17 cellular contexts compared by ENCODE assay signal in the genomic region with DNA sequence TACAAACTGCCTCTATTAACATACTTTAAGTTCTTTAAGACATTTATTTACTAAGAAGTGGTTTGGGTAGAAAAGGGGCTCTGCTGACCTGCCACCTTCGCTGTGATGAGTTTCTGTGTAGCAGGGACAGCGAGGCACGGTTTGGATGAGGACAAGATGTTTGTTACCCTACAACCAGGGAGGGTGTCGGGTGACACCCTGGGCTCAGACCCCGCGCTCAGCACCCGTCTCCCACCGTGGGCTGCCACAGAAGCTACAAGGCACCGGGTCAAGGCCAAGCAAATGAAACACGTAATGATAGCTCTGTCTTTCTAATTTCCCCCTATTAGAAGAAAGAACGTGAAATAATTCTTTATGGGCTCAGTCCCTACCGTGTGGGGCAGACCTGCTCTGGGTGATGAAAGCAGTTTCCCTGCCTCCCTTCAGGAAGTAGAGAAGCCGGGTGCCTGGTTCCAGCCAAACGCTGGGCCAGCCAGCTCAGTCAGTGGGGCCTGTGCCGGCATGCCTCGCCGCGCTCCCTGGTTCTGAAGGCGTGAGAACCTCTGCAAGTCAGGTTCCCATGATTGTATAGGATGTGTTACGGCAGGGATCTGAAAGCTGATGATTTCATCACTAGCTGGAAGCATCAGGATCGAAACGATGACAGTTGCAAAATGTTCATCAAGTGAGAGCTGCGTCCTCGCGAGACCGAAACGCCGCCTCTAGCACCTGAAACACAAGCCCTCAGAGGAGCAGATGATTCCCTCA. TPM values are rescaled to one million over a fixed set of nuclear protein-coding genes. Genes with fewer than 3 reads are reported as not detected.
DNase-seq lines count a peak whose midpoint lies in the region; ATAC-seq and TF ChIP-seq lines count a peak whose summit lies in the region.
"Had no signal": no experiment of that assay in that cellular context is flagged by ENCODE, and none has a peak within 500 bp of the region (broad histone marks: within the 10 kb centered on the region; RNA-seq: fewer than 3 reads in every experiment).

No MANE protein-coding gene starts in this region.

- peak overlapping the region; percentile 85 for H3K27ac Mint-ChIP-seq in MCF 10A (ENCODE audit: low read depth, unreplicated experiment)
- H3K27ac Mint-ChIP-seq in mesothelial cell of epicardium, result peak overlapping the region; percentile 88
- H3K27ac Mint-ChIP-seq: activated CD4-positive, alpha-beta memory T cell treated with anti-CD3 and anti-CD28 coated beads, Interleukin-2, amount 10 ng/mL, durations not matched to agents 7 days and 5 days had no signal

- H3K4me3 ChIP-seq in upper lobe of right lung, result no peak overlapping the region
- H3K4me3 ChIP-seq: PC-9, right lobe of liver had no signal

- TF ChIP-seq CTCF in MCF 10A (IDR thresholded peaks at IDR 0.05; ENCODE audit: unreplicated experiment), result no peak
- no peak for TF ChIP-seq CTCF in mesothelial cell of epicardium (IDR thresholded peaks at IDR 0.05; ENCODE audit: unreplicated experiment)
- TF ChIP-seq CTCF in upper lobe of right lung (IDR thresholded peaks at IDR 0.05), result no peak
- TF ChIP-seq CTCF in omental fat pad (IDR thresholded peaks at IDR 0.05), result no peak

- H3K27me3 ChIP-seq in upper lobe of right lung, result no peaks in the 10 kb centered on the region
- H3K27me3 ChIP-seq: right lobe of liver had no signal

- intact Hi-C loops in MCF 10A (cut with micrococcal nuclease) (no loop called here), upper lobe of right lung (cut with DNase I) (no loop called here)

- H3K4me1 Mint-ChIP-seq in MCF 10A (ENCODE audit: insufficient read depth, unreplicated experiment) (peaks cover 17% of the 10 kb centered on the region), mesothelial cell of epicardium (peaks cover 46% of the 10 kb centered on the region)
- H3K4me1 Mint-ChIP-seq: activated CD4-positive, alpha-beta memory T cell treated with anti-CD3 and anti-CD28 coated beads, Interleukin-2, amount 10 ng/mL, durations not matched to agents 7 days and 5 days had no signal

- CTCF ChIA-PET in MCF 10A (lab: Yijun Ruan, JAX), result interaction anchor here (0.6 to 4.2 kb wide), 8 partner anchors 11 to 485 kb away, joined by 3 to 28 read pairs (median 4); no protein-coding TSS in a partner anchor

- no peaks in the 10 kb centered on the region for H3K9me3 Mint-ChIP-seq in MCF 10A (ENCODE audit: unreplicated experiment)
- no peaks in the 10 kb centered on the region for H3K9me3 Mint-ChIP-seq in mesothelial cell of epicardium
- H3K9me3 Mint-ChIP-seq: activated CD4-positive, alpha-beta memory T cell treated with anti-CD3 and anti-CD28 coated beads, Interleukin-2, amount 10 ng/mL, durations not matched to agents 7 days and 5 days had no signal

- no peak overlapping the region for H3K27ac ChIP-seq in upper lobe of right lung
- H3K27ac ChIP-seq: 22Rv1, PC-9 had no signal

- H3K4me3 Mint-ChIP-seq in MCF 10A (ENCODE audit: unreplicated experiment) (peak overlapping the region; percentile 48), mesothelial cell of epicardium (peak overlapping the region; percentile 17)
- H3K4me3 Mint-ChIP-seq: activated CD4-positive, alpha-beta memory T cell treated with anti-CD3 and anti-CD28 coated beads, Interleukin-2, amount 10 ng/mL, durations not matched to agents 7 days and 5 days had no signal

- H3K4me1 ChIP-seq in upper lobe of right lung, result peaks cover 20% of the 10 kb centered on the region

- peaks cover 8% of the 10 kb centered on the region for H3K36me3 ChIP-seq in upper lobe of right lung
- H3K36me3 ChIP-seq: right lobe of liver had no signal

- TSS peak; percentile 84 for BruUV-seq in MCF 10A (replicated peaks; lab: Mats Ljungman, UMichigan)

- H3K27me3 Mint-ChIP-seq in MCF 10A (ENCODE audit: insufficient read depth, unreplicated experiment) (no peaks in the 10 kb centered on the region), mesothelial cell of epicardium (ENCODE audit: low read depth) (no peaks in the 10 kb centered on the region)
- H3K27me3 Mint-ChIP-seq: activated CD4-positive, alpha-beta memory T cell treated with anti-CD3 and anti-CD28 coated beads, Interleukin-2, amount 10 ng/mL, durations not matched to agents 7 days and 5 days had no signal

- POLR2A ChIA-PET in MCF 10A (lab: Yijun Ruan, JAX), result interaction anchor here (0.7 to 8.5 kb wide), 12 partner anchors 9 to 61 kb away, joined by 3 to 162 read pairs (median 4); no protein-coding TSS in a partner anchor

- H3K36me3 Mint-ChIP-seq in MCF 10A (ENCODE audit: insufficient read depth, unreplicated experiment) (peaks cover 20% of the 10 kb centered on the region), mesothelial cell of epicardium (peaks cover 5% of the 10 kb centered on the region)

- H3K9me3 ChIP-seq in upper lobe of right lung, result no peaks in the 10 kb centered on the region
- H3K9me3 ChIP-seq: right lobe of liver had no signal

- no peak for ATAC-seq in upper lobe of right lung
- ATAC-seq in omental fat pad (ENCODE audit: low FRiP score), result no peak

- DNase-seq in DMS 273 (lab: John Stamatoyannopoulos, UW; ENCODE audit: unreplicated experiment), result peak; percentile 22
- DNase-seq in DMS 273 treated with DMSO at 0.1 percent for 48 hours (lab: John Stamatoyannopoulos, UW), result no peak
- peak; percentile 98 for DNase-seq in MCF 10A (ENCODE audit: unreplicated experiment)
- peak in 1 of 2 experiments; percentile 48 for DNase-seq in mesothelial cell of epicardium (ENCODE audit: low spot score in 2 of 2, unreplicated experiment in 2 of 2)
- peak; percentile 53 for DNase-seq in upper lobe of right lung
- DNase-seq in activated naive CD4-positive, alpha-beta T cell (lab: John Stamatoyannopoulos, UW), result no peak
- no peak for DNase-seq in NCI-H524 treated with DMSO at 0.1 percent for 48 hours (lab: John Stamatoyannopoulos, UW)
- no peak for DNase-seq in omental fat pad (ENCODE audit: low spot score)
- DNase-seq: activated CD4-positive, alpha-beta memory T cell treated with anti-CD3 and anti-CD28 coated beads, Interleukin-2, amount 10 ng/mL, durations not matched to agents 7 days and 5 days; activated naive CD4-positive, alpha-beta T cell treated with Interleukin-2 at 50 U/mL for 16 hours; NCI-H2081; PC-9; T-helper 9 cell had no signal

RNA-seq across cellular contexts. Expression of a gene that starts 3.9 kb away (rescaled TPM):
- total RNA-seq in MCF 10A (2022) (0.14 TPM in 1 of 2 replicates, not detected in the other), mesothelial cell of epicardium (1.8 to 2.6 TPM (median 2.3 TPM) in 3 replicates), upper lobe of right lung (5.6 TPM), omental fat pad (not detected)
- total RNA-seq: activated CD4-positive, alpha-beta memory T cell treated with anti-CD3 and anti-CD28 coated beads, Interleukin-2, amount 10 ng/mL, durations not matched to agents 7 days and 5 days; fibroblast of lung; right lobe of liver; temporal lobe had no signal

Comparison
In these comparisons a context has a peak if more than half of its experiments do, and no peak if none do; other contexts are left out.
1. DNase-seq: peak in DMS 273 (single experiment), MCF 10A (single experiment) and upper lobe of right lung (single experiment); none in DMS 273 treated with DMSO at 0.1 percent for 48 hours (single experiment), activated naive CD4-positive, alpha-beta T cell (0 of 4), NCI-H524 treated with DMSO at 0.1 percent for 48 hours (single experiment) and omental fat pad (single experiment).